ENCODE assay signal across 9 cellular contexts in the genomic region with DNA sequence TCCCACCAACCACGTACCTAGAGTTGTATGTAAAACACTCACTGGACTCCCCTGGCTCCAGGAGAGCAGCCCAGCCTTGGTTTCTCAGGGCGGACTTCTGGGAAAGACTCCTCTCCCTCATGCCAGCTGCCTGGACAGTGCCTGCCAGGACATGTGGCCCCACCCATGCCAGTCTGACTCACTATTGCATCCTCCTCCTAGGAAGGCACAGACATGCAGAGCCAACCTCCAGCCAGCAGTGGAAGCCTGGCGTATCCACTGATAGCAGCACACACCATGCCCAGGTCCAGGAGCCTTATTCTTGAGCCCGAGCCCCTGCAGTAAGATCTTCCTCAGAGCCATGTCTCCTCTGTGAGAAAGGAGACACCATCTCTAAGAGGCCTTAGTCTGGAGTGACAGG. TPM values are rescaled to one million over a fixed set of nuclear protein-coding genes. Genes with fewer than 3 reads are reported as not detected.
DNase-seq lines count a peak whose midpoint lies in the region; ATAC-seq and TF ChIP-seq lines count a peak whose summit lies in the region.
"Had no signal": no experiment of that assay in that cellular context is flagged by ENCODE, and none has a peak within 500 bp of the region (broad histone marks: within the 10 kb centered on the region; RNA-seq: fewer than 3 reads in every experiment).

No MANE protein-coding gene starts in this region.

- H3K27me3 ChIP-seq in CD8-positive, alpha-beta T cell (ENCODE audit: insufficient read depth, low read length): no peaks in the 10 kb centered on the region
- no peaks in the 10 kb centered on the region for H3K27me3 ChIP-seq in OCI-LY3 (ENCODE audit: low read depth, low read length)
- H3K27me3 ChIP-seq in neutrophil: no peaks in the 10 kb centered on the region
- no peaks in the 10 kb centered on the region for H3K27me3 ChIP-seq in brain microvascular endothelial cell (replicated peaks)

- peaks cover 32% of the 10 kb centered on the region for H3K36me3 ChIP-seq in CD8-positive, alpha-beta T cell (ENCODE audit: insufficient read depth, low read length)
- H3K36me3 ChIP-seq in OCI-LY3 (replicated peaks; ENCODE audit: low read depth, low read length) (peaks cover 78% of the 10 kb centered on the region), neutrophil (peaks cover 29% of the 10 kb centered on the region), brain microvascular endothelial cell (replicated peaks) (peaks cover 57% of the 10 kb centered on the region)

- H2AFZ ChIP-seq in OCI-LY3 (ENCODE audit: low read depth, low read length): no peak overlapping the region

- peak overlapping the region; percentile 66 for H3K27ac Mint-ChIP-seq in CD8-positive, alpha-beta T cell
- H3K27ac Mint-ChIP-seq in effector memory CD8-positive, alpha-beta T cell: peak overlapping the region; percentile 16 to 77

- no peaks in the 10 kb centered on the region for H3K9me3 Mint-ChIP-seq in CD8-positive, alpha-beta T cell
- no peaks in the 10 kb centered on the region for H3K9me3 Mint-ChIP-seq in effector memory CD8-positive, alpha-beta T cell

- no peak overlapping the region for H3K4me3 Mint-ChIP-seq in CD8-positive, alpha-beta T cell
- no peak overlapping the region for H3K4me3 Mint-ChIP-seq in effector memory CD8-positive, alpha-beta T cell

- H3K27ac ChIP-seq in CD8-positive, alpha-beta T cell (ENCODE audit: low read depth, low read length): no peak overlapping the region
- H3K27ac ChIP-seq in OCI-LY3 (ENCODE audit: low read length) (no peak overlapping the region; the same call in 1 of the 2 replicates), neutrophil (peak overlapping the region; percentile 50), brain microvascular endothelial cell (no peak overlapping the region)

- no peak overlapping the region for H3K4me3 ChIP-seq in CD8-positive, alpha-beta T cell (ENCODE audit: low read depth, low read length)
- no peak overlapping the region for H3K4me3 ChIP-seq in OCI-LY3 (ENCODE audit: low read length)
- H3K4me3 ChIP-seq in neutrophil (ENCODE audit: low read depth in 1 of 2, low read length in 1 of 2): no peak overlapping the region
- no peak overlapping the region for H3K4me3 ChIP-seq in brain microvascular endothelial cell (ENCODE audit: low read depth, low read length)

- CTCF ChIA-PET in CD8-positive, alpha-beta T cell (lab: Charles Lee): interaction anchor here (1.4 to 1.6 kb wide), 2 partner anchors 23 to 63 kb away, joined by 3 to 4 read pairs; no protein-coding TSS in a partner anchor

- H3K79me2 ChIP-seq in OCI-LY3 (ENCODE audit: low read length): peaks cover 100% of the 10 kb centered on the region

- in situ Hi-C loops in brain microvascular endothelial cell (cut with HindIII; ENCODE audit: low pct_ligation_motif_present, low sequenced_read_pairs): no loop called here

- H3K4me1 ChIP-seq in CD8-positive, alpha-beta T cell (ENCODE audit: insufficient read depth, low read length): peaks cover 31% of the 10 kb centered on the region
- peaks cover 53% of the 10 kb centered on the region for H3K4me1 ChIP-seq in OCI-LY3 (ENCODE audit: low read length)
- H3K4me1 ChIP-seq in neutrophil (ENCODE audit: control insufficient read depth in 1 of 2, insufficient read depth in 1 of 2, low read depth in 1 of 2, low read length in 1 of 2): peaks cover 54 to 70% of the 10 kb centered on the region in 2 experiments

- no peak for DNase-seq in CD8-positive, alpha-beta T cell
- DNase-seq in effector memory CD8-positive, alpha-beta T cell: no peak
- DNase-seq in Kasumi-1 (lab: John Stamatoyannopoulos, UW): no peak
- DNase-seq in NK-92 treated with Interleukin-12 subunit alpha and Interleukin-12 subunit beta, amount 100 ng/mL, for 24 hours (lab: John Stamatoyannopoulos, UW): no peak
- no peak for DNase-seq in brain microvascular endothelial cell
- DNase-seq in AML-193 (lab: John Stamatoyannopoulos, UW): no peak

- no peaks in the 10 kb centered on the region for H3K9me3 ChIP-seq in CD8-positive, alpha-beta T cell (ENCODE audit: low read length)
- no peaks in the 10 kb centered on the region for H3K9me3 ChIP-seq in OCI-LY3 (ENCODE audit: insufficient read depth, low read length)
- H3K9me3 ChIP-seq in neutrophil: no peaks in the 10 kb centered on the region

- peaks cover 65% of the 10 kb centered on the region for H3K4me1 Mint-ChIP-seq in CD8-positive, alpha-beta T cell (ENCODE audit: low read depth)
- peaks cover 52 to 63% of the 10 kb centered on the region in 2 donors for H3K4me1 Mint-ChIP-seq in effector memory CD8-positive, alpha-beta T cell (ENCODE audit: low read depth in 2 of 2)

- H3K36me3 Mint-ChIP-seq in CD8-positive, alpha-beta T cell: peaks cover 64% of the 10 kb centered on the region
- H3K36me3 Mint-ChIP-seq in effector memory CD8-positive, alpha-beta T cell (ENCODE audit: insufficient read depth): peaks cover 28% of the 10 kb centered on the region

- intact Hi-C loops in CD8-positive, alpha-beta T cell (cut with DNase I, micrococcal nuclease): loop anchor here in 1 of 2 experiments (5.0 kb wide), 1 partner anchor 465 kb away; a partner anchor contains a TSS

- H3K27me3 Mint-ChIP-seq in CD8-positive, alpha-beta T cell (ENCODE audit: low read depth): no peaks in the 10 kb centered on the region
- H3K27me3 Mint-ChIP-seq in effector memory CD8-positive, alpha-beta T cell: no peaks in the 10 kb centered on the region

- POLR2A ChIA-PET in CD8-positive, alpha-beta T cell (lab: Charles Lee): no interaction called here

- no peak for ATAC-seq in CD8-positive, alpha-beta T cell
- ATAC-seq in effector memory CD8-positive, alpha-beta T cell (replicated peaks): no peak

- peaks cover 93% of the 10 kb centered on the region for H4K20me1 ChIP-seq in OCI-LY3 (ENCODE audit: insufficient read depth, low read length)

- H3K9ac ChIP-seq in OCI-LY3 (ENCODE audit: low read length): no peak overlapping the region

- TF ChIP-seq CTCF in CD8-positive, alpha-beta T cell (IDR thresholded peaks at IDR 0.05): no peak
- TF ChIP-seq CTCF in OCI-LY3 (IDR thresholded peaks at IDR 0.05; ENCODE audit: low read depth, low read length) (no peak), neutrophil (IDR thresholded peaks at IDR 0.05) (no peak), brain microvascular endothelial cell (IDR thresholded peaks at IDR 0.05; ENCODE audit: low read depth, low read length, missing control alignments) (no peak)

- peak overlapping the region; percentile 3; the same call in 1 of the 2 replicates for H3K4me2 ChIP-seq in OCI-LY3 (ENCODE audit: low read length)

RNA-seq across cellular contexts. Expression of a gene that starts 8.6 kb away (rescaled TPM):
- 100 to 1,000 TPM; 121 to 123 TPM for total RNA-seq in CD8-positive, alpha-beta T cell

RNA-seq across cellular contexts. Expression of a gene that starts 24.8 kb away (rescaled TPM):
- not detected for total RNA-seq in CD8-positive, alpha-beta T cell
- total RNA-seq: glomerular endothelial cell had no signal

RNA-seq across cellular contexts. Expression of a gene that starts 49.9 kb away (rescaled TPM):
- 100 to 1,000 TPM; 133 to 137 TPM for total RNA-seq in CD8-positive, alpha-beta T cell
